ENCODE assay signal across 16 cellular contexts in the genomic region with DNA sequence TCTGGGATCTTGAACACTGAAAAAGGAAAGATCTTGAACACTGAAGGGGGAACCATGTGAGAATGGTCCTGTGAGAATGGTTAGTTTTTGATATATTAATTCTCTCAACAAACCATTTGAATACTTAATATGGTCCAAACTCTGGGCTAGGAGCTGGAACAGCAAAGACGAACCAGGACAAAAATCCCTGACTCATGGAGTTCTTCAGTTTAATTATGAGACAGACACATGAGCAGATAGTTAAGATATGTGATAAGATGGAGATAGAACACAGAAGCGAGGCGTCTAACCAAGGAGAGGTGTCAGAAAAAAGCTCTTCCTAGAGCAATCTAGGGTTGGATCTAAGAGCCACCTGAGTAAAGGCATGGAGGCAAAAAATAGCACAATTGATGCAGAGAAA. TPM values are rescaled to one million over a fixed set of nuclear protein-coding genes. Genes with fewer than 3 reads are reported as not detected.
DNase-seq lines count a peak whose midpoint lies in the region; ATAC-seq and TF ChIP-seq lines count a peak whose summit lies in the region.
"Had no signal": no experiment of that assay in that cellular context is flagged by ENCODE, and none has a peak within 500 bp of the region (broad histone marks: within the 10 kb centered on the region; RNA-seq: fewer than 3 reads in every experiment).

No MANE protein-coding gene starts in this region.

- POLR2A ChIA-PET in activated CD4-positive, alpha-beta memory T cell treated with anti-CD3 and anti-CD28 coated beads for 36 hours (lab: Charles Lee) = interaction anchor here (1.0 to 3.3 kb wide), 3 partner anchors 8 to 10 kb away, joined by 3 to 20 read pairs (median 7); no protein-coding TSS in a partner anchor

- H3K9me3 ChIP-seq in esophagus squamous epithelium = no peaks in the 10 kb centered on the region
- no peaks in the 10 kb centered on the region for H3K9me3 ChIP-seq in thoracic aorta

- H3K9me3 Mint-ChIP-seq in activated naive CD4-positive, alpha-beta T cell treated with anti-CD3 and anti-CD28 coated beads for 36 hours = no peaks in the 10 kb centered on the region
- H3K9me3 Mint-ChIP-seq in activated CD4-positive, alpha-beta memory T cell treated with anti-CD3 and anti-CD28 coated beads for 36 hours = no peaks in the 10 kb centered on the region

- H3K27ac Mint-ChIP-seq in activated naive CD4-positive, alpha-beta T cell treated with anti-CD3 and anti-CD28 coated beads for 36 hours = no peak overlapping the region
- peak overlapping the region; percentile 96 for H3K27ac Mint-ChIP-seq in activated CD4-positive, alpha-beta memory T cell treated with anti-CD3 and anti-CD28 coated beads for 36 hours

- peaks cover 59% of the 10 kb centered on the region for H3K4me1 Mint-ChIP-seq in activated naive CD4-positive, alpha-beta T cell treated with anti-CD3 and anti-CD28 coated beads for 36 hours (ENCODE audit: low read depth)
- H3K4me1 Mint-ChIP-seq in activated CD4-positive, alpha-beta memory T cell treated with anti-CD3 and anti-CD28 coated beads for 36 hours (ENCODE audit: low read depth) = peaks cover 67% of the 10 kb centered on the region

- TF ChIP-seq CTCF in esophagus squamous epithelium (IDR thresholded peaks at IDR 0.05) (no peak), thoracic aorta (IDR thresholded peaks at IDR 0.05) (no peak)

- peak overlapping the region; percentile 87 for H3K4me3 Mint-ChIP-seq in activated naive CD4-positive, alpha-beta T cell treated with anti-CD3 and anti-CD28 coated beads for 36 hours
- H3K4me3 Mint-ChIP-seq in activated CD4-positive, alpha-beta memory T cell treated with anti-CD3 and anti-CD28 coated beads for 36 hours = peak overlapping the region; percentile 95

- H3K27me3 Mint-ChIP-seq in activated naive CD4-positive, alpha-beta T cell treated with anti-CD3 and anti-CD28 coated beads for 36 hours (ENCODE audit: low read depth) = no peaks in the 10 kb centered on the region
- peaks cover 2% of the 10 kb centered on the region for H3K27me3 Mint-ChIP-seq in activated CD4-positive, alpha-beta memory T cell treated with anti-CD3 and anti-CD28 coated beads for 36 hours

- 84 to 96% methylated on average over 3 of the region's 3 CpGs for WGBS in esophagus squamous epithelium, 2 donors

- H3K4me3 ChIP-seq in esophagus squamous epithelium (peak overlapping the region in 3 of 4 donors; percentile 59 to 79 (median 65)), thoracic aorta (peak overlapping the region; percentile 78)

- ATAC-seq in thoracic aorta (ENCODE audit: insufficient number of reproducible peaks, low FRiP score, low read depth) = no peak
- ATAC-seq in HG03135 (IDR thresholded peaks at IDR 0.05; ENCODE audit: unreplicated experiment) = no peak
- no peak for ATAC-seq in HG02970 (IDR thresholded peaks at IDR 0.05; ENCODE audit: low FRiP score, unreplicated experiment)

- H3K4me1 ChIP-seq in esophagus squamous epithelium (peaks cover 23 to 68% (median 27%) of the 10 kb centered on the region in 3 donors), thoracic aorta (ENCODE audit: control insufficient read depth in 1 of 2, low read depth in 2 of 2) (peaks cover 11 to 49% of the 10 kb centered on the region in 2 donors)

- CTCF ChIA-PET in activated naive CD4-positive, alpha-beta T cell treated with anti-CD3 and anti-CD28 coated beads for 36 hours (lab: Charles Lee) = interaction anchor here (0.8 to 2.0 kb wide), 7 partner anchors 10 to 149 kb away, joined by 3 to 7 read pairs (median 4); no protein-coding TSS in a partner anchor
- CTCF ChIA-PET in activated CD4-positive, alpha-beta memory T cell treated with anti-CD3 and anti-CD28 coated beads for 36 hours (lab: Charles Lee) = interaction anchor here (1.0 to 4.3 kb wide), 5 partner anchors 9 to 147 kb away, joined by 3 to 44 read pairs (median 6); no protein-coding TSS in a partner anchor

- peaks cover 39% of the 10 kb centered on the region for H3K36me3 Mint-ChIP-seq in activated naive CD4-positive, alpha-beta T cell treated with anti-CD3 and anti-CD28 coated beads for 36 hours (ENCODE audit: low read depth)
- H3K36me3 Mint-ChIP-seq in activated CD4-positive, alpha-beta memory T cell treated with anti-CD3 and anti-CD28 coated beads for 36 hours = peaks cover 42% of the 10 kb centered on the region

- no peak for DNase-seq in activated naive CD4-positive, alpha-beta T cell treated with anti-CD3 and anti-CD28 coated beads for 36 hours
- DNase-seq in activated naive CD4-positive, alpha-beta T cell (lab: John Stamatoyannopoulos, UW) = no peak
- DNase-seq in activated CD4-positive, alpha-beta memory T cell treated with anti-CD3 and anti-CD28 coated beads for 36 hours = no peak
- DNase-seq in esophagus squamous epithelium (lab: John Stamatoyannopoulos, UW) = no peak
- DNase-seq in thoracic aorta (ENCODE audit: low spot score) = no peak
- no peak for DNase-seq in stimulated activated CD4-positive, alpha-beta T cell treated with anti-CD3 and anti-CD28 coated beads, Interleukin-4, amount 100 ng/mL, for 1 hour
- DNase-seq: activated CD8-positive, alpha-beta memory T cell treated with anti-CD3 and anti-CD28 coated beads, Interleukin-2, amount 50 U/mL, for 4 hours; AML-193; caudate nucleus; NCI-H1694 treated with DMSO at 0.1 percent for 48 hours; nucleus accumbens; stimulated activated CD4-positive, alpha-beta T cell treated with anti-CD3 and anti-CD28 coated beads, Interleukin-4, amount 100 ng/mL, for 4 hours had no signal

- H3K27ac ChIP-seq in esophagus squamous epithelium (peak overlapping the region in 2 of 4 donors; percentile 95 to 97), thoracic aorta (no peak overlapping the region)

- H3K36me3 ChIP-seq in esophagus squamous epithelium = peaks cover 0 to 5% (median 0%) of the 10 kb centered on the region in 3 donors
- H3K36me3 ChIP-seq in thoracic aorta = no peaks in the 10 kb centered on the region

- H3K27me3 ChIP-seq in esophagus squamous epithelium (no peaks in the 10 kb centered on the region), thoracic aorta (replicated peaks; ENCODE audit: insufficient read depth) (no peaks in the 10 kb centered on the region)

- TF ChIP-seq POLR2A in esophagus squamous epithelium (IDR thresholded peaks at IDR 0.05) = no peak

- intact Hi-C loops in activated naive CD4-positive, alpha-beta T cell treated with anti-CD3 and anti-CD28 coated beads for 36 hours (cut with micrococcal nuclease) = loop anchor here (5.0 kb wide), 1 partner anchor 143 kb away; the partner anchor contains the start of gene CMTM4
- intact Hi-C loops in activated CD4-positive, alpha-beta memory T cell treated with anti-CD3 and anti-CD28 coated beads for 36 hours (cut with micrococcal nuclease) = no loop called here
- intact Hi-C loops in esophagus squamous epithelium (cut with DNase I) = no loop called here

RNA-seq across cellular contexts. Expression of gene CKLF, which starts 1.6 kb away (rescaled TPM):
- 100 to 1,000 TPM; 114 to 126 TPM for total RNA-seq in activated naive CD4-positive, alpha-beta T cell treated with anti-CD3 and anti-CD28 coated beads for 36 hours
- total RNA-seq in activated CD4-positive, alpha-beta memory T cell treated with anti-CD3 and anti-CD28 coated beads for 36 hours = 100 to 1,000 TPM; 167 to 173 TPM
- total RNA-seq in esophagus squamous epithelium (10 to 100 TPM in 2 of 4 donors, 1 to 10 TPM in 2; 8.6 to 34.1 (median 16.9) TPM), thoracic aorta (10 to 100 TPM; 23.4 to 39.8 TPM)

RNA-seq across cellular contexts. Expression of gene TK2, which starts 4.1 kb away (rescaled TPM):
- 1 to 10 TPM; 5.7 to 5.9 TPM for total RNA-seq in activated naive CD4-positive, alpha-beta T cell treated with anti-CD3 and anti-CD28 coated beads for 36 hours
- total RNA-seq in activated CD4-positive, alpha-beta memory T cell treated with anti-CD3 and anti-CD28 coated beads for 36 hours = 1 to 10 TPM; 5.4 to 5.8 TPM
- total RNA-seq in esophagus squamous epithelium (10 to 100 TPM in 3 of 4 donors, 1 to 10 TPM in 1; 5.6 to 22.5 (median 13.5) TPM), thoracic aorta (10 to 100 TPM; 41.7 to 55.5 TPM)

RNA-seq across cellular contexts. Expression of gene CMTM1, which starts 12.2 kb away (rescaled TPM):
- total RNA-seq in activated naive CD4-positive, alpha-beta T cell treated with anti-CD3 and anti-CD28 coated beads for 36 hours = 1 to 10 TPM; 4.2 to 8.2 TPM
- total RNA-seq in activated CD4-positive, alpha-beta memory T cell treated with anti-CD3 and anti-CD28 coated beads for 36 hours = 10 to 100 TPM; 10.1 to 11.5 TPM
- 1 to 10 TPM in 2 of 4 donors, not detected in 2; 1.3 to 1.5 TPM for total RNA-seq in esophagus squamous epithelium
- total RNA-seq in thoracic aorta = 1 to 10 TPM in 1 of 2 donors, under 1 TPM in 1; 0.81 to 7.5 TPM

RNA-seq across cellular contexts. Expression of gene CMTM2, which starts 25.2 kb away (rescaled TPM):
- not detected for total RNA-seq in activated naive CD4-positive, alpha-beta T cell treated with anti-CD3 and anti-CD28 coated beads for 36 hours
- under 1 TPM; 0.36 to 0.45 TPM for total RNA-seq in activated CD4-positive, alpha-beta memory T cell treated with anti-CD3 and anti-CD28 coated beads for 36 hours
- total RNA-seq in esophagus squamous epithelium (not detected), thoracic aorta (1 to 10 TPM in 1 of 2 donors, not detected in 1; 1.7 TPM)
- total RNA-seq: fibroblast of villous mesenchyme, HT-29 had no signal

RNA-seq across cellular contexts. Expression of gene CMTM3, which starts 50.5 kb away (rescaled TPM):
- 10 to 100 TPM; 33.7 to 35.3 TPM for total RNA-seq in activated naive CD4-positive, alpha-beta T cell treated with anti-CD3 and anti-CD28 coated beads for 36 hours
- 10 to 100 TPM; 64.6 to 65.9 TPM for total RNA-seq in activated CD4-positive, alpha-beta memory T cell treated with anti-CD3 and anti-CD28 coated beads for 36 hours
- total RNA-seq in esophagus squamous epithelium = 10 to 100 TPM in 2 of 4 donors, 1 to 10 TPM in 2; 4.0 to 19.6 (median 8.9) TPM
- 10 to 100 TPM; 16.6 to 20.7 TPM for total RNA-seq in thoracic aorta
